In genomic region chr4:184330008-184330400, GRCh38 we compare ENCODE assay signal across 8 cellular contexts.
A peak's percentile ranks its signal among the peaks of the same experiment; 100 is the strongest.
DNase-seq lines count a peak whose midpoint lies in the region; ATAC-seq and TF ChIP-seq lines count a peak whose summit lies in the region.

No MANE protein-coding gene starts in this region.

- no peaks in the 10 kb centered on the region for H3K36me3 ChIP-seq in adrenal gland (replicated peaks in 1 of 2)

- DNase-seq in activated CD4-positive, alpha-beta T cell treated with anti-CD3 and anti-CD28 coated beads for 48 hours = peak; percentile 64
- DNase-seq in activated CD4-positive, alpha-beta T cell treated with anti-CD3 and anti-CD28 coated beads, Interleukin-2, amount 50 U/mL, for 4 hours = no peak
- DNase-seq in adrenal gland (peak in 5 of 7 donors; percentile 33 to 75 (median 67)), pons (ENCODE audit: low spot score) (peak; percentile 79), NCI-H1417 (lab: John Stamatoyannopoulos, UW) (no peak), foreskin keratinocyte (no peak), NCI-H748 treated with DMSO at 0.1 percent for 48 hours (lab: John Stamatoyannopoulos, UW) (no peak)

- TF ChIP-seq POLR2A in adrenal gland (IDR thresholded peaks at IDR 0.05) = no peak

- TF ChIP-seq CTCF in adrenal gland (IDR thresholded peaks at IDR 0.05) = no peak
- no peak for TF ChIP-seq CTCF in foreskin keratinocyte (conservative IDR thresholded peaks at IDR 0.05)

- no peak overlapping the region for H3K4me3 ChIP-seq in adrenal gland

- H3K4me1 ChIP-seq in adrenal gland (replicated peaks in 1 of 2) = peaks cover 23 to 28% of the 10 kb centered on the region in 2 donors
- H3K4me1 ChIP-seq in foreskin keratinocyte = peaks cover 10% of the 10 kb centered on the region

- peak; percentile 61 for ATAC-seq in HG02973 (IDR thresholded peaks at IDR 0.05; ENCODE audit: unreplicated experiment)
- ATAC-seq in foreskin keratinocyte = no peak

- intact Hi-C loops in adrenal gland (cut with DNase I) = no loop called here

- H3K27me3 ChIP-seq in adrenal gland = no peaks in the 10 kb centered on the region
- no peaks in the 10 kb centered on the region for H3K27me3 ChIP-seq in foreskin keratinocyte

- WGBS in adrenal gland, 4 donors = 77 to 86% (median 80%) methylated on average over 10 of the region's 10 CpGs

- H3K27ac ChIP-seq in adrenal gland (peak overlapping the region in 2 of 5 donors; percentile 32 to 64), foreskin keratinocyte (no peak overlapping the region)

- no peaks in the 10 kb centered on the region for H3K9me3 ChIP-seq in adrenal gland (replicated peaks in 1 of 3)

Comparison
In these comparisons a context has a peak if more than half of its experiments do, and no peak if none do; other contexts are left out.
1. DNase-seq: peak in activated CD4-positive, alpha-beta T cell treated with anti-CD3 and anti-CD28 coated beads for 48 hours (single experiment), adrenal gland (5 of 7) and pons (single experiment); none in activated CD4-positive, alpha-beta T cell treated with anti-CD3 and anti-CD28 coated beads, Interleukin-2, amount 50 U/mL, for 4 hours (0 of 2), NCI-H1417 (0 of 3), foreskin keratinocyte (0 of 2) and NCI-H748 treated with DMSO at 0.1 percent for 48 hours (single experiment).